8 cellular contexts compared by ENCODE assay signal in genomic region chr20:52192296-52193007, GRCh38. TPM values are rescaled to one million over a fixed set of nuclear protein-coding genes. Genes with fewer than 3 reads are reported as not detected.
DNase-seq lines count a peak whose midpoint lies in the region; ATAC-seq, FAIRE-seq and TF ChIP-seq lines count a peak whose summit lies in the region.

No MANE protein-coding gene starts in this region.

- no peaks in the 10 kb centered on the region for H3F3A ChIP-seq in Loucy (ENCODE audit: low read depth)

- no peak for TF ChIP-seq EP300 in A549 (IDR thresholded peaks at IDR 0.05)

- RAD21 ChIA-PET in HCT116 (lab: Charles Lee; ENCODE audit: low non-redundant PET in 1 of 2, low total read pairs in 2 of 2, uncharacterized antibody in 2 of 2, unreplicated experiment in 2 of 2) = no interaction called here

- H3K36me3 ChIP-seq in GM06990 (ENCODE audit: control insufficient read depth, insufficient read depth, low read length) = no peaks in the 10 kb centered on the region
- H3K36me3 ChIP-seq in HCT116 (ENCODE audit: control insufficient read depth in 1 of 2, insufficient read depth in 2 of 2, low read length in 2 of 2) = no peaks in the 10 kb centered on the region
- no peaks in the 10 kb centered on the region for H3K36me3 ChIP-seq in Loucy (ENCODE audit: insufficient read depth, low read length)
- no peaks in the 10 kb centered on the region for H3K36me3 ChIP-seq in neutrophil

- peak; percentile 75 to 79 for DNase-seq in A549 (ENCODE audit: low read depth in 1 of 2, low spot score in 1 of 2)
- DNase-seq in GM06990 (ENCODE audit: extremely low read depth, insufficient read length) = no peak
- DNase-seq in HCT116 (ENCODE audit: low read depth, low spot score) = peak; percentile 38
- DNase-seq in UCSD-AML1 (lab: John Stamatoyannopoulos, UW; ENCODE audit: unreplicated experiment) = peak; percentile 70
- peak in 1 of 2 donors; percentile 35 for DNase-seq in foreskin fibroblast
- no peak for DNase-seq in occipital lobe (lab: John Stamatoyannopoulos, UW)

- no peaks in the 10 kb centered on the region for H3K9me3 ChIP-seq in A549
- H3K9me3 ChIP-seq in HCT116 (ENCODE audit: control insufficient read depth in 1 of 2, insufficient read depth in 1 of 2, low read depth in 1 of 2, low read length in 2 of 2) = no peaks in the 10 kb centered on the region
- H3K9me3 ChIP-seq in Loucy (ENCODE audit: insufficient read depth, low read depth, low read length) = no peaks in the 10 kb centered on the region
- H3K9me3 ChIP-seq in neutrophil = no peaks in the 10 kb centered on the region

- H3K9me2 ChIP-seq in HCT116 (ENCODE audit: insufficient read depth) (no peaks in the 10 kb centered on the region), Loucy (replicated peaks; ENCODE audit: low read depth, low read length) (no peaks in the 10 kb centered on the region)

- peak; percentile 87 for ATAC-seq in A549
- ATAC-seq in HCT116 = peak; percentile 71

- FAIRE-seq in A549 (lab: Jason Lieb, UNC) = no peak

- TSS peak; percentile 56 for BruUV-seq in HCT116 (replicated peaks; lab: Mats Ljungman, UMichigan)

- TF ChIP-seq CTCF in A549 (IDR thresholded peaks at IDR 0.05) = no peak
- TF ChIP-seq CTCF in GM06990 (IDR thresholded peaks at IDR 0.05; ENCODE audit: insufficient read depth, low read length, poor library complexity, severe bottlenecking) = peak; percentile 33
- TF ChIP-seq CTCF in HCT116 (IDR thresholded peaks at IDR 0.05 in 2 of 3, conservative IDR thresholded peaks at IDR 0.05 in 1 of 3; ENCODE audit: borderline replicate concordance in 1 of 3, insufficient read depth in 1 of 3, low read depth in 2 of 3, low read length in 2 of 3) = peak in 2 of 3 experiments; percentile 31 to 53; a peak in 3 of 6 replicates
- TF ChIP-seq CTCF in Loucy (conservative IDR thresholded peaks at IDR 0.05; ENCODE audit: low read length) = peak; percentile 47; the same call in 1 of the 2 replicates
- no peak for TF ChIP-seq CTCF in foreskin fibroblast (IDR thresholded peaks at IDR 0.05; ENCODE audit: low read depth, low read length)
- no peak for TF ChIP-seq CTCF in neutrophil (IDR thresholded peaks at IDR 0.05)

- TF ChIP-seq POLR2A in A549 (IDR thresholded peaks at IDR 0.05; ENCODE audit: low read length) (no peak), HCT116 (IDR thresholded peaks at IDR 0.05; ENCODE audit: borderline replicate concordance, extremely low read depth, insufficient read depth, insufficient read length) (no peak)

- H3K27me3 ChIP-seq in GM06990 (replicated peaks; ENCODE audit: control insufficient read depth, insufficient read depth, low read length) (no peaks in the 10 kb centered on the region), HCT116 (ENCODE audit: insufficient read depth, low read length) (no peaks in the 10 kb centered on the region), Loucy (ENCODE audit: insufficient read depth, low read length, poor library complexity, severe bottlenecking) (no peaks in the 10 kb centered on the region), neutrophil (peaks cover 13% of the 10 kb centered on the region)

- TF ChIP-seq RAD21 in A549 (conservative IDR thresholded peaks at IDR 0.05 in 1 of 2, IDR thresholded peaks at IDR 0.05 in 1 of 2) = no peak
- TF ChIP-seq RAD21 in HCT116 (IDR thresholded peaks at IDR 0.05; ENCODE audit: low read depth) = no peak

- POLR2A ChIA-PET in A549 (lab: Yijun Ruan, JAX) (interaction anchor here (1.4 kb wide), 1 partner anchor 1571 kb away, joined by 3 read pairs; no protein-coding TSS in a partner anchor), HCT116 (lab: Charles Lee) (no interaction called here)

- H3K4me2 ChIP-seq in A549 (peak overlapping the region; percentile 96), HCT116 (ENCODE audit: low read length) (peak overlapping the region; percentile 84), Loucy (ENCODE audit: low read depth, low read length, poor library complexity, severe bottlenecking) (peak overlapping the region; percentile 86)

- peak overlapping the region; percentile 77 for H3K4me3 ChIP-seq in A549
- peak overlapping the region; percentile 81 for H3K4me3 ChIP-seq in GM06990 (replicated peaks; ENCODE audit: low read depth, low read length)
- H3K4me3 ChIP-seq in HCT116 (replicated peaks in 1 of 2; ENCODE audit: low read depth in 1 of 2, low read length in 2 of 2) = peak overlapping the region; percentile 68 to 76
- peak overlapping the region; percentile 89 for H3K4me3 ChIP-seq in Loucy (ENCODE audit: low read length, poor library complexity, severe bottlenecking)
- peak overlapping the region; percentile 80 to 92 for H3K4me3 ChIP-seq in foreskin fibroblast (ENCODE audit: low read depth in 1 of 2, low read length in 2 of 2)
- peak overlapping the region; percentile 59 to 71 for H3K4me3 ChIP-seq in neutrophil (ENCODE audit: low read depth in 1 of 2, low read length in 1 of 2)

- H3K9ac ChIP-seq in HCT116 (ENCODE audit: low read length) = peak overlapping the region; percentile 87
- peak overlapping the region; percentile 83 for H3K9ac ChIP-seq in Loucy (ENCODE audit: low read depth, low read length, poor library complexity, severe bottlenecking)

- CTCF ChIA-PET in A549 (lab: Yijun Ruan, JAX) (interaction anchor here (0.6 to 2.5 kb wide), 13 partner anchors 9 to 119 kb away, joined by 3 to 17 read pairs (median 4); no protein-coding TSS in a partner anchor), HCT116 (lab: Charles Lee) (interaction anchor here (0.7 to 2.4 kb wide), 5 partner anchors 19 to 120 kb away, joined by 3 to 9 read pairs (median 4); no protein-coding TSS in a partner anchor)

- H3K27ac ChIP-seq in A549 (peak overlapping the region; percentile 95 to 100), HCT116 (ENCODE audit: low read depth, low read length) (peak overlapping the region; percentile 92), neutrophil (no peak overlapping the region)

- no peaks in the 10 kb centered on the region; the same call in 1 of the 2 replicates for H4K20me1 ChIP-seq in HCT116 (ENCODE audit: insufficient read depth)
- H4K20me1 ChIP-seq in Loucy (ENCODE audit: insufficient read depth, low read length, poor library complexity, severe bottlenecking) = no peaks in the 10 kb centered on the region

- H3K4me1 ChIP-seq in A549 (peaks cover 16% of the 10 kb centered on the region; the same call in 2 of the 3 replicates), HCT116 (ENCODE audit: control insufficient read depth in 1 of 2, insufficient read depth in 2 of 2, low read length in 2 of 2) (peaks cover 7 to 14% of the 10 kb centered on the region in 2 experiments; a peak in 3 of 4 replicates), Loucy (ENCODE audit: insufficient read depth, low read length, poor library complexity, severe bottlenecking) (peaks cover 23% of the 10 kb centered on the region), neutrophil (ENCODE audit: control insufficient read depth in 1 of 2, insufficient read depth in 1 of 2, low read depth in 1 of 2, low read length in 1 of 2) (peaks cover 15 to 20% of the 10 kb centered on the region in 2 experiments)

- intact Hi-C loops in HCT116 (cut with micrococcal nuclease) = no loop called here

- peaks cover 23% of the 10 kb centered on the region for H3K79me2 ChIP-seq in HCT116 (ENCODE audit: insufficient read depth, low read length)
- peaks cover 34% of the 10 kb centered on the region for H3K79me2 ChIP-seq in Loucy (ENCODE audit: insufficient read depth, low read length)

- H2AFZ ChIP-seq in HCT116 (ENCODE audit: low read depth, low read length, poor library complexity, severe bottlenecking) = peak overlapping the region; percentile 80
- peak overlapping the region; percentile 99 for H2AFZ ChIP-seq in Loucy (ENCODE audit: low read length)

- 8% methylated on average over 16 of the region's 16 CpGs for WGBS in A549 (ENCODE audit: missing lambda C conversion rate)

TF ChIP-seq in A549, 52 proteins besides CTCF, POLR2A, EP300 and RAD21 (continues in another document):
- TF ChIP-seq POLR2AphosphoS2 (conservative IDR thresholded peaks at IDR 0.05; ENCODE audit: low read length) (no peak), TP53 (CRISPR knock-in tag; IDR thresholded peaks at IDR 0.05) (no peak), MAFK (IDR thresholded peaks at IDR 0.05; ENCODE audit: partially characterized antibody) (no peak), FOXS1 (CRISPR knock-in tag; IDR thresholded peaks at IDR 0.05) (no peak), EHF (CRISPR knock-in tag; IDR thresholded peaks at IDR 0.05) (no peak)
- TF ChIP-seq, protein P1, sequence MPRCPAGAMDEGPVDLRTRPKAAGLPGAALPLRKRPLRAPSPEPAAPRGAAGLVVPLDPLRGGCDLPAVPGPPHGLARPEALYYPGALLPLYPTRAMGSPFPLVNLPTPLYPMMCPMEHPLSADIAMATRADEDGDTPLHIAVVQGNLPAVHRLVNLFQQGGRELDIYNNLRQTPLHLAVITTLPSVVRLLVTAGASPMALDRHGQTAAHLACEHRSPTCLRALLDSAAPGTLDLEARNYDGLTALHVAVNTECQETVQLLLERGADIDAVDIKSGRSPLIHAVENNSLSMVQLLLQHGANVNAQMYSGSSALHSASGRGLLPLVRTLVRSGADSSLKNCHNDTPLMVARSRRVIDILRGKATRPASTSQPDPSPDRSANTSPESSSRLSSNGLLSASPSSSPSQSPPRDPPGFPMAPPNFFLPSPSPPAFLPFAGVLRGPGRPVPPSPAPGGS (IDR thresholded peaks at IDR 0.05) = no peak

TF ChIP-seq in HCT116, 20 proteins besides CTCF, POLR2A, EP300 and RAD21 (continues in another document):
- no peak for TF ChIP-seq EZH2phosphoT487 (IDR thresholded peaks at IDR 0.05; ENCODE audit: borderline replicate concordance)
- no peak for TF ChIP-seq EGR1 (IDR thresholded peaks at IDR 0.05; ENCODE audit: low read depth)
- no peak for TF ChIP-seq ZBTB33 (IDR thresholded peaks at IDR 0.05; ENCODE audit: extremely low read depth, insufficient replicate concordance, low read length)

RNA-seq across cellular contexts. Expression of gene ZFP64, which starts 0.9 kb away (rescaled TPM):
- polyA plus RNA-seq in A549 (2011; rRNA removed) (22.0 and 24.7 TPM in 2 replicates), A549 (2017; fragmentation: RNase III; extraction: RNeasy Plus Mini Kit Qiagen cat#74134 plus additional on column Dnase treatment) (13.8 to 16.1 TPM (median 14.4 TPM) in 3 replicates)
- polyA plus RNA-seq in A549 (2012; cell fraction: cytosol; rRNA removed) = 24.3 and 26.1 TPM in 2 replicates
- polyA plus RNA-seq in A549 (2012; cell fraction: nucleus; rRNA removed) = 18.0 and 21.3 TPM in 2 replicates
- polyA minus RNA-seq in A549 (2011; rRNA and poly(A)+ RNA removed) = 53.4 and 64.8 TPM in 2 replicates
- total RNA-seq in HCT116 (2021; ENCODE audit: unreplicated experiment) (16.0 TPM), occipital lobe (7.8 TPM)
- polyA plus RNA-seq in HCT116 (2012) = 15.8 and 19.7 TPM in 2 replicates

Comparison
In these comparisons a context has a peak if more than half of its experiments do, and no peak if none do; other contexts are left out.
1. DNase-seq: peak in A549 (2 of 2), HCT116 (single experiment) and UCSD-AML1 (single experiment); none in GM06990 (single experiment) and occipital lobe (single experiment).
2. CTCF ChIP-seq: peak in GM06990 (single experiment), HCT116 (2 of 3) and Loucy (single experiment); none in A549 (single experiment), foreskin fibroblast (single experiment) and neutrophil (single experiment).
3. Of the 6 proteins assayed by ChIP-seq in both A549 and HCT116: peak only in A549: none; only in HCT116: CTCF; in both: none; in neither: 5.
4. Peak in every context shown above with its lines, with median percentiles within 50 percentile points of each other: H3K4me2 ChIP-seq and H3K4me3 ChIP-seq.